ENCODE assay signal across 11 cellular contexts in genomic region chr20:37524221-37524700, GRCh38. TPM values are rescaled to one million over a fixed set of nuclear protein-coding genes. Genes with fewer than 3 reads are reported as not detected.
DNase-seq lines count a peak whose midpoint lies in the region; ATAC-seq and TF ChIP-seq lines count a peak whose summit lies in the region.
"Had no signal": no experiment of that assay in that cellular context is flagged by ENCODE, and none has a peak within 500 bp of the region (broad histone marks: within the 10 kb centered on the region; RNA-seq: fewer than 3 reads in every experiment).

No MANE protein-coding gene starts in this region.

- no peak overlapping the region for H3K9ac ChIP-seq in HCT116 (ENCODE audit: low read length)

- WGBS in esophagus, 2 donors: 39 to 48% methylated on average over 8 of the region's 8 CpGs

- H3K27me3 ChIP-seq in HCT116 (ENCODE audit: insufficient read depth, low read length) (no peaks in the 10 kb centered on the region), esophagus (ENCODE audit: control insufficient read depth in 1 of 2, insufficient read depth in 2 of 2, low read length in 2 of 2) (no peaks in the 10 kb centered on the region)
- H3K27me3 ChIP-seq: cardiac muscle cell, SJSA1 had no signal

- peak overlapping the region; percentile 95 for H3K4me2 ChIP-seq in HCT116 (ENCODE audit: low read length)

- H3K4me1 ChIP-seq in HCT116 (ENCODE audit: control insufficient read depth in 1 of 2, insufficient read depth in 2 of 2, low read length in 2 of 2): peaks cover 28 to 48% of the 10 kb centered on the region in 2 experiments
- H3K4me1 ChIP-seq in esophagus (ENCODE audit: control insufficient read depth in 2 of 2, insufficient read depth in 2 of 2, low read length in 1 of 2): peaks cover 18 to 30% of the 10 kb centered on the region in 2 donors

- ATAC-seq in HCT116 (no peak), sciatic nerve (no peak), GM19035 (IDR thresholded peaks at IDR 0.05; ENCODE audit: unreplicated experiment) (no peak)

- CTCF ChIA-PET in HCT116 (lab: Charles Lee): no interaction called here

- H3K36me3 ChIP-seq in HCT116 (ENCODE audit: control insufficient read depth in 1 of 2, insufficient read depth in 2 of 2, low read length in 2 of 2) (no peaks in the 10 kb centered on the region; a peak in 1 of 4 replicates), esophagus (ENCODE audit: control insufficient read depth in 2 of 2, insufficient read depth in 2 of 2, low read length in 1 of 2) (peaks cover 0 to 7% of the 10 kb centered on the region in 2 donors)
- H3K36me3 ChIP-seq: cardiac muscle cell had no signal

- no peak for TF ChIP-seq RAD21 in HCT116 (IDR thresholded peaks at IDR 0.05; ENCODE audit: low read depth)

- no peaks in the 10 kb centered on the region for H4K20me1 ChIP-seq in HCT116 (ENCODE audit: insufficient read depth)

- no TSS peak for BruUV-seq in HCT116 (replicated peaks; lab: Mats Ljungman, UMichigan)

- TF ChIP-seq POLR2A in HCT116 (IDR thresholded peaks at IDR 0.05; ENCODE audit: borderline replicate concordance, extremely low read depth, insufficient read depth, insufficient read length): no peak

- H3K27ac ChIP-seq in HCT116 (ENCODE audit: low read depth, low read length) (0 out of 2 replicates have a peak overlapping the region, but pooled peaks have one; percentile 36), esophagus (ENCODE audit: low read depth in 2 of 2, low read length in 1 of 2) (peak overlapping the region; percentile 30 to 80)
- H3K27ac ChIP-seq: cardiac muscle cell, SJSA1 had no signal

- intact Hi-C loops in HCT116 (cut with micrococcal nuclease): no loop called here
- intact Hi-C loops in sciatic nerve (cut with DNase I): no loop called here

- RAD21 ChIA-PET in HCT116 (lab: Charles Lee; ENCODE audit: low non-redundant PET in 1 of 2, low total read pairs in 2 of 2, uncharacterized antibody in 2 of 2, unreplicated experiment in 2 of 2): interaction anchor here in 1 of 2 experiments (0.7 kb wide), 1 partner anchor 16 kb away, joined by 3 read pairs; no protein-coding TSS in a partner anchor

- H3K9me3 ChIP-seq in HCT116 (ENCODE audit: control insufficient read depth in 1 of 2, insufficient read depth in 1 of 2, low read depth in 1 of 2, low read length in 2 of 2) (no peaks in the 10 kb centered on the region), esophagus (ENCODE audit: control insufficient read depth in 2 of 2, insufficient read depth in 1 of 2, low read depth in 1 of 2, low read length in 1 of 2) (no peaks in the 10 kb centered on the region)
- H3K9me3 ChIP-seq: SJSA1 had no signal

- no peak for TF ChIP-seq CTCF in HCT116 (IDR thresholded peaks at IDR 0.05 in 2 of 3, conservative IDR thresholded peaks at IDR 0.05 in 1 of 3; ENCODE audit: borderline replicate concordance in 1 of 3, insufficient read depth in 1 of 3, low read depth in 2 of 3, low read length in 2 of 3)

- peaks cover 80% of the 10 kb centered on the region for H3K79me2 ChIP-seq in HCT116 (ENCODE audit: insufficient read depth, low read length)

- no peaks in the 10 kb centered on the region for H3K9me2 ChIP-seq in HCT116 (ENCODE audit: insufficient read depth)

- H3K4me3 ChIP-seq in HCT116 (replicated peaks in 1 of 2; ENCODE audit: low read depth in 1 of 2, low read length in 2 of 2): no peak overlapping the region
- no peak overlapping the region for H3K4me3 ChIP-seq in esophagus (ENCODE audit: low read depth in 1 of 2, low read length in 2 of 2)
- H3K4me3 ChIP-seq: cardiac muscle cell, SJSA1 had no signal

- POLR2A ChIA-PET in HCT116 (lab: Charles Lee): no interaction called here

- H2AFZ ChIP-seq in HCT116 (ENCODE audit: low read depth, low read length, poor library complexity, severe bottlenecking): no peak overlapping the region

- DNase-seq in HCT116 (ENCODE audit: low read depth, low spot score) (no peak), NCI-H82 (lab: John Stamatoyannopoulos, UW) (peak; percentile 96), sciatic nerve (ENCODE audit: low spot score) (peak; percentile 40), NAMALWA (ENCODE audit: low spot score) (no peak), COR-L47 (lab: John Stamatoyannopoulos, UW) (no peak), AG08395 (ENCODE audit: low spot score) (no peak)

TF ChIP-seq in HCT116, 20 proteins besides CTCF, POLR2A, EP300 and RAD21:
- TF ChIP-seq ZNF274 (IDR thresholded peaks at IDR 0.05; ENCODE audit: low read depth, low read length) (no peak), POLR2AphosphoS5 (IDR thresholded peaks at IDR 0.05; ENCODE audit: low read depth, low read length) (no peak), ELF1 (IDR thresholded peaks at IDR 0.05; ENCODE audit: borderline replicate concordance, low read depth) (no peak), MAX (IDR thresholded peaks at IDR 0.05) (no peak), ZBTB33 (IDR thresholded peaks at IDR 0.05; ENCODE audit: extremely low read depth, insufficient replicate concordance, low read length) (no peak), ATF3 (IDR thresholded peaks at IDR 0.05) (no peak), EGR1 (IDR thresholded peaks at IDR 0.05; ENCODE audit: low read depth) (no peak), FOSL1 (IDR thresholded peaks at IDR 0.05; ENCODE audit: low read depth) (no peak), CBX3 (IDR thresholded peaks at IDR 0.05; ENCODE audit: low read depth) (no peak), SP1 (IDR thresholded peaks at IDR 0.05; ENCODE audit: low read depth) (no peak), CEBPB (IDR thresholded peaks at IDR 0.05; ENCODE audit: low read depth) (no peak), EZH2phosphoT487 (IDR thresholded peaks at IDR 0.05; ENCODE audit: borderline replicate concordance) (no peak)
TF ChIP-seq in HCT116: peak in this region for 0.

RNA-seq across cellular contexts. Expression of gene NNAT, which starts 3.2 kb away (rescaled TPM):
- total RNA-seq in HCT116 (2021; ENCODE audit: unreplicated experiment): not detected
- polyA plus RNA-seq in HCT116 (2012): 0.35 and 0.76 TPM in 2 replicates
- 1 to 10 TPM; 2.5 to 3.8 TPM for polyA plus RNA-seq in esophagus
- 2.1 TPM for total RNA-seq in sciatic nerve
- total RNA-seq: Daoy, SJSA1 had no signal

RNA-seq across cellular contexts. Expression of gene BLCAP, which starts 3.4 kb away (rescaled TPM):
- total RNA-seq in HCT116 (2021; ENCODE audit: unreplicated experiment): 27.5 TPM
- polyA plus RNA-seq in HCT116 (2012): 22.4 and 24.1 TPM in 2 replicates
- polyA plus RNA-seq in esophagus: 10 to 100 TPM; 45.7 to 80.2 TPM
- total RNA-seq in sciatic nerve: 58.4 TPM

Comparison
In these comparisons a context has a peak if more than half of its experiments do, and no peak if none do; other contexts are left out.
1. DNase-seq: peak in NCI-H82 (single experiment) and sciatic nerve (single experiment); none in HCT116 (single experiment), NAMALWA (single experiment), COR-L47 (single experiment) and AG08395 (single experiment).